16 cellular contexts compared by ENCODE assay signal in genomic region chr1:89698020-89698560, GRCh38.
A peak's percentile ranks its signal among the peaks of the same experiment; 100 is the strongest.
DNase-seq lines count a peak whose midpoint lies in the region; ATAC-seq and TF ChIP-seq lines count a peak whose summit lies in the region.
"Had no signal": no experiment of that assay in that cellular context is flagged by ENCODE, and none has a peak within 500 bp of the region (broad histone marks: within the 10 kb centered on the region; RNA-seq: fewer than 3 reads in every experiment).

No MANE protein-coding gene starts in this region.

- in situ Hi-C loops in transverse colon (cut with MboI; ENCODE audit: low pct_ligation_motif_present in 1 of 4, low pct_unique_long_range_greater_than_20kb in 1 of 4, low sequenced_read_pairs in 3 of 4) = no loop called here

- 37 to 52% (median 47%) methylated on average over 3 of the region's 3 CpGs for WGBS in stomach, 5 donors
- 62 to 73% methylated on average over 3 of the region's 3 CpGs for WGBS in transverse colon (ENCODE audit: low coverage in 1 of 2), 2 donors

- no peak overlapping the region for H3K4me3 Mint-ChIP-seq in activated naive CD4-positive, alpha-beta T cell treated with anti-CD3 and anti-CD28 coated beads for 36 hours
- H3K4me3 Mint-ChIP-seq in stimulated activated effector memory CD8-positive, alpha-beta T cell treated with anti-CD3 and anti-CD28 coated beads, Interleukin-12 subunit alpha, Interleukin-12 subunit beta, amount 100 ng/mL, for 72 hours = peak overlapping the region; percentile 42
- H3K4me3 Mint-ChIP-seq: type B pancreatic cell had no signal

- TF ChIP-seq POLR2A in stomach (IDR thresholded peaks at IDR 0.05) (no peak), transverse colon (IDR thresholded peaks at IDR 0.05) (no peak)

- H3K27ac ChIP-seq in stomach (no peak overlapping the region), transverse colon (no peak overlapping the region)
- H3K27ac ChIP-seq: colonic mucosa, WERI-Rb-1 had no signal

- CTCF ChIA-PET in activated naive CD4-positive, alpha-beta T cell treated with anti-CD3 and anti-CD28 coated beads for 36 hours (lab: Charles Lee) = interaction anchor here (1.1 to 2.3 kb wide), 3 partner anchors 65 to 67 kb away, joined by 4 to 16 read pairs (median 4); no protein-coding TSS in a partner anchor

- no peak for DNase-seq in activated naive CD4-positive, alpha-beta T cell treated with anti-CD3 and anti-CD28 coated beads for 36 hours
- no peak for DNase-seq in activated naive CD4-positive, alpha-beta T cell treated with anti-CD3 and anti-CD28 coated beads, Interleukin-2, amount 50 U/mL, for 72 hours (ENCODE audit: low spot score in 2 of 2)
- DNase-seq in RPMI7951 (ENCODE audit: low read depth) (peak; percentile 5), choroid plexus epithelial cell (ENCODE audit: low read depth) (peak; percentile 27), stomach (no peak), transverse colon (no peak)
- no peak for DNase-seq in stimulated activated effector memory CD8-positive, alpha-beta T cell treated with anti-CD3 and anti-CD28 coated beads, Interleukin-12 subunit alpha, Interleukin-12 subunit beta, amount 100 ng/mL, for 72 hours (ENCODE audit: low spot score in 2 of 2)
- DNase-seq: aorta; colonic mucosa; MG63; NCI-H187 treated with DMSO at 0.1 percent for 48 hours; stimulated activated CD4-positive, alpha-beta T cell treated with anti-CD3 and anti-CD28 coated beads, Interleukin-4, amount 100 ng/mL, for 1 hour; stimulated activated CD8-positive, alpha-beta memory T cell treated with anti-CD3 and anti-CD28 coated beads, Interleukin-4, amount 100 ng/mL, for 48 hours; WERI-Rb-1 had no signal

- peak overlapping the region; percentile 88 for H3K27ac Mint-ChIP-seq in activated naive CD4-positive, alpha-beta T cell treated with anti-CD3 and anti-CD28 coated beads for 36 hours
- peak overlapping the region in 1 of 2 donors; percentile 82 for H3K27ac Mint-ChIP-seq in activated naive CD4-positive, alpha-beta T cell treated with anti-CD3 and anti-CD28 coated beads, Interleukin-2, amount 50 U/mL, for 72 hours
- peak overlapping the region; percentile 74 for H3K27ac Mint-ChIP-seq in stimulated activated effector memory CD8-positive, alpha-beta T cell treated with anti-CD3 and anti-CD28 coated beads, Interleukin-12 subunit alpha, Interleukin-12 subunit beta, amount 100 ng/mL, for 72 hours
- H3K27ac Mint-ChIP-seq: type B pancreatic cell had no signal

- peaks cover 49% of the 10 kb centered on the region for H3K36me3 Mint-ChIP-seq in activated naive CD4-positive, alpha-beta T cell treated with anti-CD3 and anti-CD28 coated beads for 36 hours (ENCODE audit: low read depth)
- H3K36me3 Mint-ChIP-seq in activated naive CD4-positive, alpha-beta T cell treated with anti-CD3 and anti-CD28 coated beads, Interleukin-2, amount 50 U/mL, for 72 hours = peaks cover 41 to 49% of the 10 kb centered on the region in 2 donors
- peaks cover 100% of the 10 kb centered on the region for H3K36me3 Mint-ChIP-seq in stimulated activated effector memory CD8-positive, alpha-beta T cell treated with anti-CD3 and anti-CD28 coated beads, Interleukin-12 subunit alpha, Interleukin-12 subunit beta, amount 100 ng/mL, for 72 hours

- intact Hi-C loops in activated naive CD4-positive, alpha-beta T cell treated with anti-CD3 and anti-CD28 coated beads for 36 hours (cut with micrococcal nuclease) = no loop called here
- intact Hi-C loops in stomach (cut with DNase I; ENCODE audit: low total_unique reads) = no loop called here
- intact Hi-C loops in transverse colon (cut with DNase I; ENCODE audit: low total_unique reads) = no loop called here

- no peak for TF ChIP-seq CTCF in choroid plexus epithelial cell (conservative IDR thresholded peaks at IDR 0.05; ENCODE audit: low read depth, low read length)
- no peak for TF ChIP-seq CTCF in stomach (IDR thresholded peaks at IDR 0.05)
- no peak for TF ChIP-seq CTCF in transverse colon (IDR thresholded peaks at IDR 0.05)

- H3K4me1 ChIP-seq in stomach = peaks cover 0 to 27% (median 4%) of the 10 kb centered on the region in 4 donors
- H3K4me1 ChIP-seq in transverse colon = peaks cover 0 to 27% (median 0%) of the 10 kb centered on the region in 4 donors
- H3K4me1 ChIP-seq: colonic mucosa had no signal

- peaks cover 87% of the 10 kb centered on the region for H3K4me1 Mint-ChIP-seq in activated naive CD4-positive, alpha-beta T cell treated with anti-CD3 and anti-CD28 coated beads for 36 hours (ENCODE audit: low read depth)
- H3K4me1 Mint-ChIP-seq in stimulated activated effector memory CD8-positive, alpha-beta T cell treated with anti-CD3 and anti-CD28 coated beads, Interleukin-12 subunit alpha, Interleukin-12 subunit beta, amount 100 ng/mL, for 72 hours = peaks cover 78% of the 10 kb centered on the region

- H3K27me3 Mint-ChIP-seq in activated naive CD4-positive, alpha-beta T cell treated with anti-CD3 and anti-CD28 coated beads for 36 hours (ENCODE audit: low read depth) = no peaks in the 10 kb centered on the region
- H3K27me3 Mint-ChIP-seq: type B pancreatic cell had no signal

- TF ChIP-seq EP300 in stomach (IDR thresholded peaks at IDR 0.05) (no peak), transverse colon (IDR thresholded peaks at IDR 0.05; ENCODE audit: low read depth) (no peak)

- H3K27me3 ChIP-seq in stomach = no peaks in the 10 kb centered on the region
- no peaks in the 10 kb centered on the region for H3K27me3 ChIP-seq in transverse colon
- H3K27me3 ChIP-seq: colonic mucosa, MG63 had no signal

- H3K9me3 ChIP-seq in stomach (no peaks in the 10 kb centered on the region), transverse colon (no peaks in the 10 kb centered on the region)
- H3K9me3 ChIP-seq: colonic mucosa, MG63 had no signal

- H3K9me3 Mint-ChIP-seq in activated naive CD4-positive, alpha-beta T cell treated with anti-CD3 and anti-CD28 coated beads for 36 hours = no peaks in the 10 kb centered on the region
- peaks cover 0 to 3% of the 10 kb centered on the region in 2 donors for H3K9me3 Mint-ChIP-seq in activated naive CD4-positive, alpha-beta T cell treated with anti-CD3 and anti-CD28 coated beads, Interleukin-2, amount 50 U/mL, for 72 hours
- H3K9me3 Mint-ChIP-seq in stimulated activated effector memory CD8-positive, alpha-beta T cell treated with anti-CD3 and anti-CD28 coated beads, Interleukin-12 subunit alpha, Interleukin-12 subunit beta, amount 100 ng/mL, for 72 hours = no peaks in the 10 kb centered on the region
- H3K9me3 Mint-ChIP-seq: type B pancreatic cell had no signal

- H3K4me3 ChIP-seq in choroid plexus epithelial cell (ENCODE audit: low read depth, low read length) = no peak overlapping the region
- H3K4me3 ChIP-seq in stomach = no peak overlapping the region
- no peak overlapping the region for H3K4me3 ChIP-seq in transverse colon
- H3K4me3 ChIP-seq: colonic mucosa, MG63 had no signal

- no peaks in the 10 kb centered on the region for H3K36me3 ChIP-seq in stomach
- H3K36me3 ChIP-seq in transverse colon = no peaks in the 10 kb centered on the region
- H3K36me3 ChIP-seq: colonic mucosa, MG63, WERI-Rb-1 had no signal

- ATAC-seq in activated naive CD4-positive, alpha-beta T cell treated with anti-CD3 and anti-CD28 coated beads, Interleukin-2, amount 50 U/mL, for 72 hours = no peak
- no peak for ATAC-seq in stimulated activated effector memory CD8-positive, alpha-beta T cell treated with anti-CD3 and anti-CD28 coated beads, Interleukin-12 subunit alpha, Interleukin-12 subunit beta, amount 100 ng/mL, for 72 hours
- no peak for ATAC-seq in HG03439 (IDR thresholded peaks at IDR 0.05; ENCODE audit: unreplicated experiment)

Comparison
In these comparisons a context has a peak if more than half of its experiments do, and no peak if none do; other contexts are left out.
1. DNase-seq: peak in RPMI7951 (single experiment) and choroid plexus epithelial cell (single experiment); none in activated naive CD4-positive, alpha-beta T cell treated with anti-CD3 and anti-CD28 coated beads for 36 hours (single experiment), activated naive CD4-positive, alpha-beta T cell treated with anti-CD3 and anti-CD28 coated beads, Interleukin-2, amount 50 U/mL, for 72 hours (0 of 2), stimulated activated effector memory CD8-positive, alpha-beta T cell treated with anti-CD3 and anti-CD28 coated beads, Interleukin-12 subunit alpha, Interleukin-12 subunit beta, amount 100 ng/mL, for 72 hours (0 of 2), stomach (single experiment) and transverse colon (single experiment).